ENCODE assay signal across 10 cellular contexts in the genomic region with DNA sequence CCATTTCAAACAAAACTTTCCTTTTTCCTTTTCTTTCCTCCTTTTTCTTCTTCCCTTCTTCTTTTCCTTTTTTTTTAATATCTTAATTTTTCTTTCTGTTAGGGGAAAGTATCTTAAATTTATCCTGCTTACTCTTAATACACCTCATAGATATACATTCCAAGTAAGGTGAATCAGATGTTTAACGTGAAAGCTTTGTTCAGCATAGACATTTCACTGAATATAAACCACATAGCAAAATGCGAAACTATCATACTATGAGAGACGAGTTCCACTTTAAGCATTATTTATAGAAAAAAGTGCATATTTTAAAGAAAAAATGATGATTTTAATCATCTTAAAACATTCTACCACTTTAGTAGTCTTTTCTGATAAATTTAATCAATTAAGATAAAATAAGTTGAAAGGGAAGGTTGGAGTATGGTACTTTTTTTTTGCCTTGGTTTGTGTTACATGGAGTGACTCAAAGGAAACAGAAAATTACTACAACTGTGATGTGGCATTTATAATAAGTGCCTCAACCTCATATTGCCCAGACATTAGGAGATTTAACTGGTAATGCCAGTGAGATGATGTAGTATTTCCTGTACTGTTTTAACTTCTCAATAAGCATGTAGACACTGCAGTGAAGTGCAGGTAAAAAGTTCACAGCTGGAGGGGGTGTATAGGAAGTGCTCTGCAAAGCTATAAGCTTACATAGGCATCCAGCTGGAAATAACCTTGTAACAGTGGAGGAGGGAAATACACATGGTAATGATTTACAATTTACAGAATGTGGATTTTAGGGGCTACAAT.
DNase-seq lines count a peak whose midpoint lies in the region; ATAC-seq, FAIRE-seq and TF ChIP-seq lines count a peak whose summit lies in the region.
"Had no signal": no experiment of that assay in that cellular context is flagged by ENCODE, and none has a peak within 500 bp of the region (broad histone marks: within the 10 kb centered on the region; RNA-seq: fewer than 3 reads in every experiment).

No MANE protein-coding gene starts in this region.

- no peak overlapping the region for H3K27ac ChIP-seq in small intestine (ENCODE audit: low read depth in 1 of 2, low read length in 1 of 2)

- peak; percentile 49 for ATAC-seq in HG03103 (IDR thresholded peaks at IDR 0.05; ENCODE audit: low read depth, unreplicated experiment)

- peak overlapping the region; percentile 50 for H3K27ac Mint-ChIP-seq in progenitor cell of endocrine pancreas

- H3K36me3 ChIP-seq in small intestine (ENCODE audit: control insufficient read depth in 2 of 2, insufficient read depth in 2 of 2, low read length in 2 of 2) = peaks cover 0 to 1% of the 10 kb centered on the region in 2 donors

- peaks cover 15% of the 10 kb centered on the region for H3K4me1 Mint-ChIP-seq in progenitor cell of endocrine pancreas (ENCODE audit: low read depth)

- FAIRE-seq in small intestine (lab: Jason Lieb, UNC) = no peak
- FAIRE-seq: A204.1, H1 had no signal

- H3K4me3 ChIP-seq in small intestine (ENCODE audit: low read depth in 1 of 2, low read length in 2 of 2) = no peak overlapping the region

- peaks cover 6% of the 10 kb centered on the region for H3K36me3 Mint-ChIP-seq in progenitor cell of endocrine pancreas (ENCODE audit: insufficient read depth)

- peaks cover 0 to 4% of the 10 kb centered on the region in 2 donors for H3K4me1 ChIP-seq in small intestine (ENCODE audit: control insufficient read depth in 2 of 2, insufficient read depth in 1 of 2, low read depth in 1 of 2, low read length in 1 of 2)

- no peaks in the 10 kb centered on the region for H3K27me3 Mint-ChIP-seq in progenitor cell of endocrine pancreas

- DNase-seq in NCI-H2171 treated with DMSO at 0.1 percent for 48 hours (lab: John Stamatoyannopoulos, UW) (peak; percentile 14), NCI-H2171 (lab: John Stamatoyannopoulos, UW) (no peak), progenitor cell of endocrine pancreas (ENCODE audit: low spot score, unreplicated experiment) (no peak), hepatic stellate cell (ENCODE audit: low spot score) (no peak), small intestine (no peak)
- peak; percentile 30 for DNase-seq in activated naive CD4-positive, alpha-beta T cell treated with anti-CD3 and anti-CD28 coated beads, Interleukin-2, amount 50 U/mL, for 16 hours
- DNase-seq in NK-92 treated with Interleukin-12 subunit alpha and Interleukin-12 subunit beta, amount 100 ng/mL, for 24 hours (lab: John Stamatoyannopoulos, UW) = no peak

- no peak for TF ChIP-seq CTCF in progenitor cell of endocrine pancreas (IDR thresholded peaks at IDR 0.05; ENCODE audit: unreplicated experiment)

- 81 to 90% (median 83%) methylated on average over 3 of the region's 3 CpGs for WGBS in small intestine, 3 donors

- peaks cover 4% of the 10 kb centered on the region for H3K9me3 Mint-ChIP-seq in progenitor cell of endocrine pancreas (ENCODE audit: low read depth)

- no peaks in the 10 kb centered on the region for H3K27me3 ChIP-seq in small intestine (ENCODE audit: control insufficient read depth in 2 of 2, insufficient read depth in 2 of 2, low read length in 2 of 2)

- H3K4me3 Mint-ChIP-seq in progenitor cell of endocrine pancreas (ENCODE audit: low read depth) = no peak overlapping the region

- no peaks in the 10 kb centered on the region for H3K9me3 ChIP-seq in small intestine (ENCODE audit: control insufficient read depth, low read depth)

Comparison
In these comparisons a context has a peak if more than half of its experiments do, and no peak if none do; other contexts are left out.
1. DNase-seq: peak in NCI-H2171 treated with DMSO at 0.1 percent for 48 hours (single experiment) and activated naive CD4-positive, alpha-beta T cell treated with anti-CD3 and anti-CD28 coated beads, Interleukin-2, amount 50 U/mL, for 16 hours (single experiment); none in NCI-H2171 (single experiment), progenitor cell of endocrine pancreas (single experiment), hepatic stellate cell (single experiment), NK-92 treated with Interleukin-12 subunit alpha and Interleukin-12 subunit beta, amount 100 ng/mL, for 24 hours (single experiment) and small intestine (single experiment).